ENCODE assay signal across 13 cellular contexts in the genomic region with DNA sequence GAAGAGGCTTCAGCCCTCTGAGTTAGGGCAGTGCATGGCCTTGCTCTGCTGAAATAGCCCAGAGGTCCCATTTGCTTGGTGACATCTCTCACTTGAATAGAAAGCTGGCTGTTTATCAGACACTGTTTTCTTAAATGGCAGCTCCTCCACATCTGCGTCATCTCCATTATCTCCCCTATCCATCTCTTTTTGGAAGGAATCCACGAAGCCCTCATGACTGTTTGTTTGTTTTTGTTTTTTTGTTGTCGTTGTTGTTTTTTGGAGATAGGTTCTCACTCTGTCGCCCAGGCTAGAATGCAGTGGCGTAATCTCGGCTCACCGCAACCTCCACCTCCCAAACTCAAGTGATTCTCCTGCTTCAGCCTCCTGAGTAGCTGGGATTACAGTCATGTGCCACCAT. TPM values are rescaled to one million over a fixed set of nuclear protein-coding genes. Genes with fewer than 3 reads are reported as not detected.
DNase-seq lines count a peak whose midpoint lies in the region; ATAC-seq and TF ChIP-seq lines count a peak whose summit lies in the region.
"Had no signal": no experiment of that assay in that cellular context is flagged by ENCODE, and none has a peak within 500 bp of the region (broad histone marks: within the 10 kb centered on the region; RNA-seq: fewer than 3 reads in every experiment).

No MANE protein-coding gene starts in this region.

- H3K27ac Mint-ChIP-seq in chondrocyte (ENCODE audit: unreplicated experiment) (peak overlapping the region; percentile 94), nephron (peak overlapping the region; percentile 78 to 91 (median 89))

- peak overlapping the region; percentile 98 for H3K4me2 ChIP-seq in BLaER1

- no peaks in the 10 kb centered on the region for H3K36me3 Mint-ChIP-seq in chondrocyte (ENCODE audit: low read depth)
- peaks cover 4% of the 10 kb centered on the region for H3K36me3 Mint-ChIP-seq in nephron (ENCODE audit: low read depth)

- TF ChIP-seq CTCF in chondrocyte (IDR thresholded peaks at IDR 0.05) (no peak), nephron (IDR thresholded peaks at IDR 0.05; ENCODE audit: unreplicated experiment in 3 of 3) (no peak)

- H3K9me3 ChIP-seq in BLaER1: peaks cover 23% of the 10 kb centered on the region
- no peaks in the 10 kb centered on the region for H3K9me3 ChIP-seq in HUES6 (ENCODE audit: control insufficient read depth, insufficient read depth, low read depth, low read length)

- DNase-seq in chondrocyte (ENCODE audit: low spot score) (no peak), NCI-H2227 (lab: John Stamatoyannopoulos, UW; ENCODE audit: unreplicated experiment) (no peak), KG1 (lab: John Stamatoyannopoulos, UW) (no peak), NCI-H146 (lab: John Stamatoyannopoulos, UW) (no peak)
- DNase-seq: cortex of kidney, GOT3 had no signal

- H3K9ac ChIP-seq in BLaER1 (no peak overlapping the region), HUES6 (ENCODE audit: low read length) (peak overlapping the region; percentile 27)

- H4K20me1 ChIP-seq in BLaER1: peaks cover 67% of the 10 kb centered on the region

- ATAC-seq in HG03108 (IDR thresholded peaks at IDR 0.05; ENCODE audit: unreplicated experiment): no peak
- ATAC-seq: sciatic nerve had no signal

- H3K27ac ChIP-seq in BLaER1 (no peak overlapping the region), HUES6 (ENCODE audit: low read depth, low read length) (no peak overlapping the region)

- H3K27me3 Mint-ChIP-seq in chondrocyte (ENCODE audit: low read depth) (no peaks in the 10 kb centered on the region), nephron (ENCODE audit: low read depth) (no peaks in the 10 kb centered on the region)

- H3K36me3 ChIP-seq in BLaER1: peaks cover 35% of the 10 kb centered on the region
- no peaks in the 10 kb centered on the region for H3K36me3 ChIP-seq in HUES6 (ENCODE audit: control insufficient read depth, insufficient read depth, low read length)

- H3K4me3 Mint-ChIP-seq in chondrocyte (ENCODE audit: unreplicated experiment) (no peak overlapping the region), nephron (peak overlapping the region; percentile 95 to 100 (median 99))

- H3K9me3 Mint-ChIP-seq in chondrocyte (ENCODE audit: low read depth) (no peaks in the 10 kb centered on the region), nephron (no peaks in the 10 kb centered on the region)

- H3K4me3 ChIP-seq in BLaER1 (no peak overlapping the region), HUES6 (ENCODE audit: low read depth, low read length) (0 out of 2 replicates have a peak overlapping the region, but pooled peaks have one; percentile 99)

- H3K4me1 Mint-ChIP-seq in chondrocyte (ENCODE audit: low read depth) (peaks cover 60% of the 10 kb centered on the region), nephron (peaks cover 56% of the 10 kb centered on the region)

- no peaks in the 10 kb centered on the region for H3K27me3 ChIP-seq in BLaER1
- H3K27me3 ChIP-seq in HUES6 (ENCODE audit: control insufficient read depth, insufficient read depth, low read length): no peaks in the 10 kb centered on the region

- H3K4me1 ChIP-seq in BLaER1 (peaks cover 63% of the 10 kb centered on the region), HUES6 (ENCODE audit: control insufficient read depth, insufficient read depth, low read length) (peaks cover 33% of the 10 kb centered on the region)

RNA-seq across cellular contexts. Expression of gene NAA60, which starts 16.6 kb away (rescaled TPM):
- 46.5 to 51.1 TPM (median 47.2 TPM) in 3 replicates for total RNA-seq in chondrocyte

RNA-seq across cellular contexts. Expression of gene ZNF597, which starts 16.8 kb away (rescaled TPM):
- 2.0 to 2.7 TPM (median 2.5 TPM) in 3 replicates for total RNA-seq in chondrocyte
- total RNA-seq: Daoy had no signal

RNA-seq across cellular contexts. Expression of gene C16orf90, which starts 35.2 kb away (rescaled TPM):
- total RNA-seq in chondrocyte: not detected in 3 replicates
- total RNA-seq: Daoy, sciatic nerve, SK-MEL-5 had no signal

RNA-seq across cellular contexts. Expression of gene CLUAP1, which starts 40.7 kb away (rescaled TPM):
- total RNA-seq in chondrocyte: 19.3 to 21.8 TPM (median 20.6 TPM) in 3 replicates

RNA-seq across cellular contexts. Expression of gene ZNF174, which starts 59.1 kb away (rescaled TPM):
- total RNA-seq in chondrocyte: 8.7 to 13.8 TPM (median 10.6 TPM) in 3 replicates
